15 cellular contexts compared by ENCODE assay signal in the genomic region with DNA sequence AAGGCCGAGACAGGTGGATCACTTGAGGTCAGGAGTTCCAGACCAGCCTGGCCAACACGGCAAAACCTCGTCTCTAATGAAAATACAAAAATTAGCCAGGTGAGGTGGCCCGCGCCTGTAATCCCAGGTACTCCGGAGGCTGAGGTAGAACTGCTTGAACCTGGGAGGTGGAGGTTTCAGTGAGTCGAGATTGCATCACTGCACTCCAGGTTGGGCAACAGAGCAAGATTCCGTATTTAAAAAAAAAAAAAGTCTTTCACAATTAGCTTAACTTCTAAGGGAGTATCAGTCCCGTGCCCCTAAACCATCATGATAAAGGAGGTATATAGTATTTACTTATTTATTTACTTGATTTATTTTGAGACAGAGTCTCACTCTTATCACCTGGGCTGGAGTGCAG. TPM values are rescaled to one million over a fixed set of nuclear protein-coding genes. Genes with fewer than 3 reads are reported as not detected.
"Had no signal": no experiment of that assay in that cellular context is flagged by ENCODE, and none has a peak within 500 bp of the region (broad histone marks: within the 10 kb centered on the region; RNA-seq: fewer than 3 reads in every experiment).

No MANE protein-coding gene starts in this region.

- H3K27ac ChIP-seq: parathyroid adenoma, testis had no signal

- H3K4me1 ChIP-seq: parathyroid adenoma had no signal

- H3K27me3 ChIP-seq: testis had no signal

- H3K4me3 ChIP-seq: heart right ventricle, testis had no signal

- H2AFZ ChIP-seq: parathyroid adenoma had no signal

- H3K9me3 ChIP-seq: testis had no signal

- H3K36me3 ChIP-seq: heart right ventricle had no signal

- DNase-seq: activated CD4-positive, alpha-beta memory T cell treated with anti-CD3 and anti-CD28 coated beads for 36 hours; activated gamma-delta T cell; activated naive CD8-positive, alpha-beta T cell treated with anti-CD3 and anti-CD28 coated beads for 36 hours; activated T-cell treated with anti-CD3 and anti-CD28 coated beads, Interleukin-2, amount 50 U/mL, for 48 hours; foreskin melanocyte; left ventricle myocardium superior; stimulated activated CD4-positive, alpha-beta T cell treated with anti-CD3 and anti-CD28 coated beads, Interleukin-15, amount 100 ng/mL, for 24 hours; stimulated activated CD4-positive, alpha-beta T cell treated with anti-CD3 and anti-CD28 coated beads, Interleukin-4, amount 100 ng/mL, for 24 hours; T-helper 9 cell had no signal

- H3K79me2 ChIP-seq: parathyroid adenoma had no signal

- H3K9ac ChIP-seq: parathyroid adenoma had no signal

- ATAC-seq: left ventricle myocardium superior had no signal

RNA-seq across cellular contexts. Expression of gene MEFV, which starts 3.4 kb away (rescaled TPM):
- total RNA-seq: bronchial epithelial cell, neural crest cell had no signal
- polyA plus RNA-seq: keratinocyte had no signal
